Comparison of ENCODE assay signal across 8 cellular contexts in the genomic region with DNA sequence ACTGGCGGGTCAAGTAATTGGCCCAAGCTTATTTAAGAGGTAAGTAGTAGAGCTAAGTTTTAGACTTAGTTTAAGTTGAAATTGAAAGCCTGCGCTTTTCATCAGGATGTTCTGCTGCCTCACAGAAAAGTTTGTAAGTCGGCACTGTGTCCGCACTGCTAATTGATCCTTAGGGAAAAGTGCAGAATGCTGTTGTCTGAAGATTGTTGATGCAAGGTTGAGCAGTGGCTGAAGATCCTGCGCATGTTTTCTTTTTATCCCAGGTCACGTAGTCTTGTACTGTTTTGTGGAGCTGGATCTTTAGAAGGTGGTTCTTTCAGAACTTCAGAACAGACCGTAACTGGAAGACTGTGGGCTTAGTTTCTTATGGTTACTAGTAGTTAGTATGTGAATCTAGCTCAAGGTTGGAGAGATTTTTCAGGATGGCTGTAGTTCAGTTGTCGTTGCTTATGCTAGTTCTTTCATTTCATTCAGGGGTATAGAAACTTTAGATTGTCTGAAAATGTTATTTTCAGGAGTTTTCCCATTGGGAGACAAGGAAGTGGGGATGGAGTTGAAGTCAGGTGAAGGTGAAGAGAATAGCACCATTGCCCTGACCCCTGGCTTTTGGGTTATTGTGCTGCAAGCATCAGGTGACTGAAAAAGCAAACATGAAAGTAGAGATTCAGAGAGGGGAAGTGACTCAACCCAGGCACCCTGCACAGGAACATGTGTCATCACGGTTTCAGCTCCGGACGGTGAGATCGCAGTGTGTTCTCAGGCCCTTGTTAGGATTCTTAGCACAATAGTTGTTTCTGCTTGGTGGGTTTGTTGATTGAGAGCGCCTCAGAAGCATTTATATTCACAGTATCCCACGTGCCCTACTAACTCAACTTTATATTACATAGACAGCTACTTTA.
DNase-seq lines count a peak whose midpoint lies in the region; ATAC-seq lines count a peak whose summit lies in the region.

No MANE protein-coding gene starts in this region.

- ATAC-seq in GM21447 (IDR thresholded peaks at IDR 0.05; ENCODE audit: unreplicated experiment) = peak; percentile 97

- DNase-seq in DMS53 treated with DMSO at 0.1 percent for 48 hours (lab: John Stamatoyannopoulos, UW; ENCODE audit: unreplicated experiment) (peak; percentile 88), HS-5 (ENCODE audit: low read depth) (peak; percentile 74), T-helper 1 cell (peak; percentile 28 to 88 (median 56)), amniotic stem cell (lab: John Stamatoyannopoulos, UW) (peak; percentile 46), islet precursor cell (peak; percentile 93), GOT3 (lab: John Stamatoyannopoulos, UW) (no peak)
- peak; percentile 67 for DNase-seq in stimulated activated CD4-positive, alpha-beta T cell treated with anti-CD3 and anti-CD28 coated beads, Interleukin-4, amount 100 ng/mL, for 1 hour
